Comparison of ENCODE assay signal across 27 cellular contexts in the genomic region with DNA sequence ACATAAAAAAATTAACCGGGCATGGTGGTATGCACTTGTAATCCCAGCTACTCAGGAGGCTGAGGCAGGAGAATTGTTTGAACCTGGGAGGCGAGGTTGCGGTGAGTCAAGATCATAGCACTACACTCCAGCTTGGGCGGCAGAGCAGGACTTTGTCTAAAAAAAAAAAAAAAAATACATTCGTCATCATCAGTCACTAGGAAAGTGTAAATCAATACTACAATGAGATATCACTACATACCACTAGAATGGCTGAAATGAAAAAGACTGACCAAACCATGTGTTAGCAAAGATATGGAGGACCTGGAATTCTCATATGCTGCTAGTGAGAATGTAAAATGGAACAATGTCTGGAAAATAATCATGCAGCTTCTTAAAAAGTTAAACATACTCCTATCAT. TPM values are rescaled to one million over a fixed set of nuclear protein-coding genes. Genes with fewer than 3 reads are reported as not detected.
A peak's percentile ranks its signal among the peaks of the same experiment; 100 is the strongest.
DNase-seq lines count a peak whose midpoint lies in the region; FAIRE-seq and TF ChIP-seq lines count a peak whose summit lies in the region.
"Had no signal": no experiment of that assay in that cellular context is flagged by ENCODE, and none has a peak within 500 bp of the region (broad histone marks: within the 10 kb centered on the region; RNA-seq: fewer than 3 reads in every experiment).

No MANE protein-coding gene starts in this region.

- FAIRE-seq in bronchial epithelial cell (lab: Jason Lieb, UNC) (no peak), RCC 7860 (lab: Jason Lieb, UNC) (no peak)
- FAIRE-seq: A549, GM12878, GM19239, H1 had no signal

- no peaks in the 10 kb centered on the region for H4K20me1 ChIP-seq in osteoblast (ENCODE audit: insufficient read depth, low read length)
- H4K20me1 ChIP-seq: BLaER1 treated with 17β-estradiol and CSF1 and Interleukin-3, amounts not matched to agents 10 nM and 100 nM had no signal

- H3K27ac ChIP-seq in osteoblast (ENCODE audit: low read depth, low read length): no peak overlapping the region
- H3K27ac ChIP-seq: A549; BLaER1 treated with 17β-estradiol and CSF1 and Interleukin-3, amounts not matched to agents 10 nM and 100 nM; GM23248 had no signal

- no peaks in the 10 kb centered on the region for H3K9me3 Mint-ChIP-seq in MCF 10A (ENCODE audit: unreplicated experiment)
- H3K9me3 Mint-ChIP-seq: CD4-positive, alpha-beta T cell; CD8-positive, alpha-beta memory T cell; HFFc6 had no signal

- H3K36me3 Mint-ChIP-seq in MCF 10A (ENCODE audit: insufficient read depth, unreplicated experiment): no peaks in the 10 kb centered on the region
- H3K36me3 Mint-ChIP-seq: CD14-positive monocyte; CD8-positive, alpha-beta memory T cell had no signal

- no peaks in the 10 kb centered on the region for H3K79me2 ChIP-seq in osteoblast (ENCODE audit: insufficient read depth, low read length)

- H3K4me3 Mint-ChIP-seq in MCF 10A (ENCODE audit: unreplicated experiment): no peak overlapping the region
- H3K4me3 Mint-ChIP-seq: CD14-positive monocyte; CD4-positive, alpha-beta T cell; CD8-positive, alpha-beta memory T cell; HFFc6 had no signal

- H3K27me3 Mint-ChIP-seq in MCF 10A (ENCODE audit: insufficient read depth, unreplicated experiment): no peaks in the 10 kb centered on the region
- H3K27me3 Mint-ChIP-seq: CD4-positive, alpha-beta T cell had no signal

- CTCF ChIA-PET in MCF 10A (lab: Yijun Ruan, JAX): interaction anchor here (0.7 to 2.0 kb wide), 3 partner anchors 10 to 21 kb away, joined by 3 to 7 read pairs (median 6); partner anchors contain the start of gene SPATA45

- DNase-seq in Daoy (ENCODE audit: low read depth) (peak; percentile 21), HT1080 (ENCODE audit: low read depth) (peak; percentile 58), bronchial epithelial cell (ENCODE audit: low read depth) (peak; percentile 27), osteoblast (ENCODE audit: insufficient read length, low spot score, missing footprints) (peak; percentile 14), NCI-H2171 (lab: John Stamatoyannopoulos, UW) (no peak), MCF 10A (ENCODE audit: unreplicated experiment) (no peak), RCC 7860 (ENCODE audit: low spot score) (no peak)
- DNase-seq: 8988T; ACHN; AML-193; BE2C; CD4-positive, alpha-beta T cell; CD8-positive, alpha-beta memory T cell; COR-L47; DMS153; DND-41; EL; GDM1; GM23248; H7; HFFc6 had no signal

- no peak overlapping the region for H3K4me2 ChIP-seq in osteoblast (ENCODE audit: insufficient read depth, low read length)
- H3K4me2 ChIP-seq: A549; BLaER1 treated with 17β-estradiol and CSF1 and Interleukin-3, amounts not matched to agents 10 nM and 100 nM had no signal

- intact Hi-C loops in MCF 10A (cut with micrococcal nuclease): no loop called here

- no peak overlapping the region for H3K4me3 ChIP-seq in bronchial epithelial cell (ENCODE audit: low read depth, low read length)
- no peak overlapping the region for H3K4me3 ChIP-seq in osteoblast (ENCODE audit: insufficient read depth, low read length)
- H3K4me3 ChIP-seq: A549; BLaER1 treated with 17β-estradiol and CSF1 and Interleukin-3, amounts not matched to agents 10 nM and 100 nM; GM12878; GM23248 had no signal

- no peaks in the 10 kb centered on the region for H3K4me1 Mint-ChIP-seq in MCF 10A (ENCODE audit: insufficient read depth, unreplicated experiment)
- H3K4me1 Mint-ChIP-seq: CD14-positive monocyte had no signal

- no peaks in the 10 kb centered on the region for H3K9me3 ChIP-seq in osteoblast (ENCODE audit: low read depth, low read length)
- H3K9me3 ChIP-seq: A549, BE2C had no signal

- TF ChIP-seq CTCF in bronchial epithelial cell (IDR thresholded peaks at IDR 0.05; ENCODE audit: insufficient read depth, low read length, severe bottlenecking) (no peak), osteoblast (IDR thresholded peaks at IDR 0.05; ENCODE audit: extremely low read depth, low read depth, low read length) (no peak), MCF 10A (IDR thresholded peaks at IDR 0.05; ENCODE audit: unreplicated experiment) (no peak)

- no peaks in the 10 kb centered on the region for H3K36me3 ChIP-seq in bronchial epithelial cell (ENCODE audit: control insufficient read depth, insufficient read depth, low read length)
- no peaks in the 10 kb centered on the region for H3K36me3 ChIP-seq in osteoblast (ENCODE audit: insufficient read depth, low read length)
- H3K36me3 ChIP-seq: BE2C; BLaER1 treated with 17β-estradiol and CSF1 and Interleukin-3, amounts not matched to agents 10 nM and 100 nM had no signal

- no peak overlapping the region for H2AFZ ChIP-seq in osteoblast (ENCODE audit: low read length)
- H2AFZ ChIP-seq: GM23248 had no signal

- H3K27me3 ChIP-seq in bronchial epithelial cell (ENCODE audit: control insufficient read depth, insufficient read depth, low read length): no peaks in the 10 kb centered on the region
- no peaks in the 10 kb centered on the region for H3K27me3 ChIP-seq in osteoblast (ENCODE audit: insufficient read depth, low read length)
- H3K27me3 ChIP-seq: BE2C; BLaER1 treated with 17β-estradiol and CSF1 and Interleukin-3, amounts not matched to agents 10 nM and 100 nM had no signal

- no TSS peak for BruUV-seq in MCF 10A (replicated peaks; lab: Mats Ljungman, UMichigan)

- no peak overlapping the region for H3K27ac Mint-ChIP-seq in MCF 10A (ENCODE audit: low read depth, unreplicated experiment)
- H3K27ac Mint-ChIP-seq: CD14-positive monocyte; CD4-positive, alpha-beta T cell; HFFc6 had no signal

- H3K4me1 ChIP-seq in osteoblast (ENCODE audit: insufficient read depth, low read length): no peaks in the 10 kb centered on the region
- H3K4me1 ChIP-seq: BE2C had no signal

- POLR2A ChIA-PET in MCF 10A (lab: Yijun Ruan, JAX): interaction anchor here (0.6 to 2.2 kb wide), 5 partner anchors 10 to 738 kb away, joined by 3 to 9 read pairs (median 4); partner anchors contain the start of gene FLVCR1

RNA-seq across cellular contexts. Expression of gene SPATA45, which starts 9.3 kb away (rescaled TPM):
- total RNA-seq in Daoy (2014; rRNA removed; shearing (Covaris generic)): not detected in 2 replicates
- total RNA-seq in HT1080 (2014; rRNA removed; shearing (Covaris generic)): not detected in 2 replicates
- not detected in 2 replicates for polyA plus RNA-seq in HT1080 (2015; cell fraction: cytosol; rRNA removed)
- not detected in 2 replicates for polyA plus RNA-seq in HT1080 (2015; cell fraction: nucleus; rRNA removed)
- total RNA-seq in bronchial epithelial cell (not detected in 2 replicates), osteoblast (not detected in 2 replicates), MCF 10A (2022) (not detected in 2 replicates)
- total RNA-seq: CD4-positive, alpha-beta T cell; CD8-positive, alpha-beta memory T cell; GM12878; GM23248; HFFc6 had no signal
- polyA plus RNA-seq: CD14-positive monocyte; CD8-positive, alpha-beta memory T cell; GM23248 had no signal

RNA-seq across cellular contexts. Expression of gene FLVCR1, which starts 19.9 kb away (rescaled TPM):
- 6.3 and 8.0 TPM in 2 replicates for total RNA-seq in Daoy (2014; rRNA removed; shearing (Covaris generic))
- total RNA-seq in HT1080 (2014; rRNA removed; shearing (Covaris generic)): 6.9 and 7.9 TPM in 2 replicates
- 2.8 and 2.9 TPM in 2 replicates for polyA plus RNA-seq in HT1080 (2015; cell fraction: cytosol; rRNA removed)
- 9.7 and 12.4 TPM in 2 replicates for polyA plus RNA-seq in HT1080 (2015; cell fraction: nucleus; rRNA removed)
- 4.5 and 6.8 TPM in 2 replicates for total RNA-seq in bronchial epithelial cell
- total RNA-seq in osteoblast: 5.4 and 11.2 TPM in 2 replicates
- 16.5 and 17.9 TPM in 2 replicates for total RNA-seq in MCF 10A (2022)

RNA-seq across cellular contexts. Expression of gene TATDN3, which starts 46.5 kb away (rescaled TPM):
- 17.9 and 18.7 TPM in 2 replicates for total RNA-seq in Daoy (2014; rRNA removed; shearing (Covaris generic))
- 7.6 and 10.4 TPM in 2 replicates for total RNA-seq in HT1080 (2014; rRNA removed; shearing (Covaris generic))
- 10.1 and 11.8 TPM in 2 replicates for polyA plus RNA-seq in HT1080 (2015; cell fraction: cytosol; rRNA removed)
- 6.8 and 7.5 TPM in 2 replicates for polyA plus RNA-seq in HT1080 (2015; cell fraction: nucleus; rRNA removed)
- total RNA-seq in bronchial epithelial cell (12.1 and 21.8 TPM in 2 replicates), osteoblast (14.1 and 18.3 TPM in 2 replicates), MCF 10A (2022) (31.5 and 35.7 TPM in 2 replicates)

RNA-seq across cellular contexts. Expression of gene NSL1, which starts 46.6 kb away (rescaled TPM):
- 61.3 and 79.2 TPM in 2 replicates for total RNA-seq in Daoy (2014; rRNA removed; shearing (Covaris generic))
- 52.8 and 53.7 TPM in 2 replicates for total RNA-seq in HT1080 (2014; rRNA removed; shearing (Covaris generic))
- 31.4 and 34.7 TPM in 2 replicates for polyA plus RNA-seq in HT1080 (2015; cell fraction: cytosol; rRNA removed)
- 17.6 and 20.6 TPM in 2 replicates for polyA plus RNA-seq in HT1080 (2015; cell fraction: nucleus; rRNA removed)
- total RNA-seq in bronchial epithelial cell (11.3 TPM in 2 replicates), osteoblast (28.2 and 29.8 TPM in 2 replicates), MCF 10A (2022) (39.7 and 42.2 TPM in 2 replicates)

Comparison
In these comparisons a context has a peak if more than half of its experiments do, and no peak if none do; other contexts are left out.
1. DNase-seq: peak in Daoy (single experiment), HT1080 (single experiment), bronchial epithelial cell (single experiment) and osteoblast (single experiment); none in NCI-H2171 (single experiment), MCF 10A (single experiment) and RCC 7860 (single experiment).